ENCODE assay signal across 15 cellular contexts in genomic region chr2:71674158-71674807, GRCh38.
"Had no signal": no experiment of that assay in that cellular context is flagged by ENCODE, and none has a peak within 500 bp of the region (broad histone marks: within the 10 kb centered on the region; RNA-seq: fewer than 3 reads in every experiment).

No MANE protein-coding gene starts in this region.

- ATAC-seq: activated CD4-positive, CD25-positive, alpha-beta regulatory T cell treated with anti-CD3 and anti-CD28 coated beads, Interleukin-2, amount 50 U/mL, for 24 hours; psoas muscle had no signal

- H3K4me3 ChIP-seq: adrenal gland, lung, psoas muscle, sigmoid colon, stomach, uterus had no signal

- H3K9me3 ChIP-seq: adrenal gland, psoas muscle, sigmoid colon, stomach, uterus had no signal

- H3K36me3 ChIP-seq: adrenal gland, uterus had no signal

- H3K27ac ChIP-seq: adrenal gland, psoas muscle, sigmoid colon, stomach, uterus had no signal

- DNase-seq: activated naive CD4-positive, alpha-beta T cell treated with Interleukin-2 at 50 U/mL for 16 hours; central memory CD4-positive, alpha-beta T cell; effector memory CD4-positive, alpha-beta T cell; erythroblast; hippocampal formation; naive B cell; occipital lobe; psoas muscle; sigmoid colon; stimulated activated CD4-positive, alpha-beta T cell treated with anti-CD3 and anti-CD28 coated beads, Interleukin-2, amount 100 ng/mL, for 48 hours; stomach; uterus had no signal

- H3K4me1 ChIP-seq: adrenal gland, sigmoid colon, stomach, uterus had no signal

- H3K27me3 ChIP-seq: adrenal gland, sigmoid colon, stomach, uterus had no signal
